In the genomic region with DNA sequence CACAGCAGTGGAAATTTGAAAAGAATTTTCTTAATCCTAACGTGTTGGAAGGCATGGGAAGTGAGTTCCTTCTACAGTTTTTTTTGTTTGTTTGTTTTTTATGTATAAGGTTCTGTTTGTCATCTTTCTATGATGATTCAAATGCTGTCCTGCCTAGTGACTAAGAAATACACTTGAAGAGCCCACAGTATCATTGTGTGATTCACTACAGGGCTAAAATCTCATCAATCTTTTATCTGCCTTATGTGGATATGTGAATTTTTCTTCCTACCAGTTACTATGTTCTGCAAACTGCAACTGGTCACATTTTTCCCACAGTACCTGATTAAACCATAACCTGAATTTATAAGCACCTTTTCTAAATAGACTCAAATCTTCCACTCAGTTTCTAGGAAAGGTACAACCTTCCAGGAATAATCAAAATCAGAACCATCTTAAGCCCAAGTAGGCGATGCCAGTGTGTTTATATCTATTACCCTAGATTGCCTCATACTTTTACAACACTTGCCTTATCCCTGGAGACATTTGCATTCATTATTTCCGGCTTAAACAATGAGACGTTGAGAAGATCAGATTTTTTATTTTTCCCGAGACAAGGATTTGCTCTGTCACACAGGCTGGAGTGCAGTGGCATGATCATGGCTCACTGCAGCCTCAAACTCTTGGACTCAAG, we compare ENCODE assay signal across 1 cellular context.
TF ChIP-seq lines count a peak whose summit lies in the region.

No MANE protein-coding gene starts in this region.

TF ChIP-seq in IMR-90, 13 proteins besides CTCF, POLR2A, EP300 and RAD21 (continued from another document):
- TF ChIP-seq, protein P1, sequence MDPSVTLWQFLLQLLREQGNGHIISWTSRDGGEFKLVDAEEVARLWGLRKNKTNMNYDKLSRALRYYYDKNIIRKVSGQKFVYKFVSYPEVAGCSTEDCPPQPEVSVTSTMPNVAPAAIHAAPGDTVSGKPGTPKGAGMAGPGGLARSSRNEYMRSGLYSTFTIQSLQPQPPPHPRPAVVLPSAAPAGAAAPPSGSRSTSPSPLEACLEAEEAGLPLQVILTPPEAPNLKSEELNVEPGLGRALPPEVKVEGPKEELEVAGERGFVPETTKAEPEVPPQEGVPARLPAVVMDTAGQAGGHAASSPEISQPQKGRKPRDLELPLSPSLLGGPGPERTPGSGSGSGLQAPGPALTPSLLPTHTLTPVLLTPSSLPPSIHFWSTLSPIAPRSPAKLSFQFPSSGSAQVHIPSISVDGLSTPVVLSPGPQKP (IDR thresholded peaks at IDR 0.05; ENCODE audit: borderline replicate concordance, low read depth, low read length): no peak
- TF ChIP-seq RCOR1 (IDR thresholded peaks at IDR 0.05; ENCODE audit: insufficient replicate concordance, low read length): no peak
- TF ChIP-seq SMC3 (IDR thresholded peaks at IDR 0.05; ENCODE audit: low read depth, low read length): no peak
- no peak for TF ChIP-seq FOS (IDR thresholded peaks at IDR 0.05; ENCODE audit: low read depth, low read length)
- TF ChIP-seq MXI1 (IDR thresholded peaks at IDR 0.05; ENCODE audit: borderline replicate concordance, low read depth, low read length): no peak
TF ChIP-seq in IMR-90: peak in this region for 0.
